28 cellular contexts compared by ENCODE assay signal in genomic region chr20:8972963-8973362, GRCh38.
"Had no signal": no experiment of that assay in that cellular context is flagged by ENCODE, and none has a peak within 500 bp of the region (broad histone marks: within the 10 kb centered on the region; RNA-seq: fewer than 3 reads in every experiment).

No MANE protein-coding gene starts in this region.

- H3K27me3 Mint-ChIP-seq: naive B cell; natural killer cell treated with Interleukin-12 subunit alpha and Interleukin-12 subunit beta and Interleukin-15 and Interleukin-18, amount 100 ng/mL, for 72 hours; stimulated activated naive CD8-positive, alpha-beta T cell treated with anti-CD3 and anti-CD28 coated beads, Interleukin-15, amount 100 ng/mL, for 72 hours had no signal

- H3K27ac ChIP-seq: coronary artery, left lung, prostate gland, right atrium auricular region, suprapubic skin, transverse colon, upper lobe of right lung had no signal

- FAIRE-seq: frontal cortex, kidney had no signal

- H3K27ac Mint-ChIP-seq: mesothelial cell of epicardium; naive B cell; natural killer cell treated with Interleukin-12 subunit alpha and Interleukin-12 subunit beta and Interleukin-15 and Interleukin-18, amount 100 ng/mL, for 72 hours; stimulated activated naive CD8-positive, alpha-beta T cell treated with anti-CD3 and anti-CD28 coated beads, Interleukin-15, amount 100 ng/mL, for 72 hours had no signal

- DNase-seq: dermis blood vessel endothelial cell; effector memory CD4-positive, alpha-beta T cell; erythroblast; hypothalamus; kidney; left lung; mesenchymal stem cell; mucosa of descending colon; naive B cell; stimulated activated CD4-positive, alpha-beta T cell treated with anti-CD3 and anti-CD28 coated beads, Interleukin-12 subunit alpha, Interleukin-12 subunit beta, amount 100 ng/mL, for 4 hours; stimulated activated CD4-positive, alpha-beta T cell treated with anti-CD3 and anti-CD28 coated beads, Interleukin-1b, Interleukin-23, amount 100 ng/mL, for 48 hours; stimulated activated CD4-positive, alpha-beta T cell treated with anti-CD3 and anti-CD28 coated beads, Interleukin-4, amount 100 ng/mL, for 1 hour; stimulated activated CD8-positive, alpha-beta memory T cell treated with anti-CD3 and anti-CD28 coated beads, Interleukin-4, amount 100 ng/mL, for 48 hours; stimulated activated naive CD4-positive, alpha-beta T cell; stimulated activated naive CD8-positive, alpha-beta T cell treated with anti-CD3 and anti-CD28 coated beads, Interleukin-15, amount 100 ng/mL, for 72 hours; transverse colon; upper lobe of right lung; uterus had no signal

- H3K9me3 ChIP-seq: left lung, mucosa of descending colon, prostate gland, right atrium auricular region, suprapubic skin, transverse colon, upper lobe of right lung, uterus had no signal

- H3K4me1 ChIP-seq: left lung, prostate gland, suprapubic skin, upper lobe of right lung, uterus had no signal

- H3K27me3 ChIP-seq: left lung, right atrium auricular region, suprapubic skin, transverse colon, upper lobe of right lung, uterus had no signal

- H3K4me3 Mint-ChIP-seq: mesothelial cell of epicardium; naive B cell; natural killer cell treated with Interleukin-12 subunit alpha and Interleukin-12 subunit beta and Interleukin-15 and Interleukin-18, amount 100 ng/mL, for 72 hours; neural crest cell; stimulated activated naive CD8-positive, alpha-beta T cell treated with anti-CD3 and anti-CD28 coated beads, Interleukin-15, amount 100 ng/mL, for 72 hours had no signal

- H3K4me1 Mint-ChIP-seq: naive B cell; stimulated activated naive CD8-positive, alpha-beta T cell treated with anti-CD3 and anti-CD28 coated beads, Interleukin-15, amount 100 ng/mL, for 72 hours had no signal

- H3K4me2 ChIP-seq: smooth muscle cell had no signal

- H3K36me3 ChIP-seq: left lung, prostate gland, right atrium auricular region, suprapubic skin, transverse colon, upper lobe of right lung, uterus had no signal

- H3K4me3 ChIP-seq: coronary artery, left lung, mucosa of descending colon, prostate gland, right atrium auricular region, smooth muscle cell, suprapubic skin, transverse colon, upper lobe of right lung, uterus had no signal

- H3K36me3 Mint-ChIP-seq: mesothelial cell of epicardium; naive B cell; natural killer cell treated with Interleukin-12 subunit alpha and Interleukin-12 subunit beta and Interleukin-15 and Interleukin-18, amount 100 ng/mL, for 72 hours had no signal

- ATAC-seq: left lung; mucosa of descending colon; natural killer cell treated with Interleukin-12 subunit alpha and Interleukin-12 subunit beta and Interleukin-15 and Interleukin-18, amount 100 ng/mL, for 72 hours; sciatic nerve; stimulated activated naive CD8-positive, alpha-beta T cell treated with anti-CD3 and anti-CD28 coated beads, Interleukin-15, amount 100 ng/mL, for 72 hours; upper lobe of right lung had no signal
